Comparison of ENCODE assay signal across 8 cellular contexts in genomic region chr1:214551052-214551435, GRCh38. TPM values are rescaled to one million over a fixed set of nuclear protein-coding genes. Genes with fewer than 3 reads are reported as not detected.
DNase-seq lines count a peak whose midpoint lies in the region; ATAC-seq, FAIRE-seq and TF ChIP-seq lines count a peak whose summit lies in the region.

No MANE protein-coding gene starts in this region.

- H3K27ac Mint-ChIP-seq in activated naive CD4-positive, alpha-beta T cell treated with anti-CD3 and anti-CD28 coated beads, Interleukin-2, amount 10 ng/mL, durations not matched to agents 7 days and 5 days: no peak overlapping the region

- H3K4me3 ChIP-seq in fibroblast of the aortic adventitia (ENCODE audit: low read depth, low read length) (peak overlapping the region; percentile 83), pancreas (peak overlapping the region; percentile 53 to 90 (median 71))

- peaks cover 71% of the 10 kb centered on the region for H3K27me3 Mint-ChIP-seq in activated naive CD4-positive, alpha-beta T cell treated with anti-CD3 and anti-CD28 coated beads, Interleukin-2, amount 10 ng/mL, durations not matched to agents 7 days and 5 days

- no peak for TF ChIP-seq CTCF in fibroblast of the aortic adventitia (IDR thresholded peaks at IDR 0.05; ENCODE audit: insufficient read depth, low read length)
- no peak for TF ChIP-seq CTCF in pancreas (IDR thresholded peaks at IDR 0.05)

- WGBS in pancreas, 2 donors: 0 to 1% methylated on average over 41 to 42 of the region's 42 CpGs

- no peaks in the 10 kb centered on the region for H3K36me3 ChIP-seq in pancreas

- CTCF ChIA-PET in activated naive CD4-positive, alpha-beta T cell treated with anti-CD3 and anti-CD28 coated beads, Interleukin-2, amount 10 ng/mL, durations not matched to agents 7 days and 5 days (lab: Charles Lee): no interaction called here

- H3K4me3 Mint-ChIP-seq in activated naive CD4-positive, alpha-beta T cell treated with anti-CD3 and anti-CD28 coated beads, Interleukin-2, amount 10 ng/mL, durations not matched to agents 7 days and 5 days: peak overlapping the region; percentile 71

- peaks cover 13% of the 10 kb centered on the region for H3K4me1 Mint-ChIP-seq in activated naive CD4-positive, alpha-beta T cell treated with anti-CD3 and anti-CD28 coated beads, Interleukin-2, amount 10 ng/mL, durations not matched to agents 7 days and 5 days

- peak; percentile 24 for DNase-seq in activated naive CD4-positive, alpha-beta T cell treated with anti-CD3 and anti-CD28 coated beads, Interleukin-2, amount 10 ng/mL, durations not matched to agents 7 days and 5 days
- DNase-seq in activated naive CD4-positive, alpha-beta T cell (lab: John Stamatoyannopoulos, UW): no peak
- DNase-seq in T1000 (lab: John Stamatoyannopoulos, UW) (peak; percentile 70), fibroblast of the aortic adventitia (ENCODE audit: low read depth) (no peak), pancreas (peak; percentile 47 to 87 (median 66)), NCI-H774 (lab: John Stamatoyannopoulos, UW) (no peak), GM19239 (ENCODE audit: insufficient read length, low spot score) (no peak)
- no peak for DNase-seq in stimulated activated CD4-positive, alpha-beta T cell treated with anti-CD3 and anti-CD28 coated beads, Interleukin-1b, Interleukin-23, amount 100 ng/mL, for 48 hours

- H3K27me3 ChIP-seq in pancreas: no peaks in the 10 kb centered on the region

- peaks cover 15 to 28% (median 15%) of the 10 kb centered on the region in 3 donors for H3K4me1 ChIP-seq in pancreas

- H3K36me3 Mint-ChIP-seq in activated naive CD4-positive, alpha-beta T cell treated with anti-CD3 and anti-CD28 coated beads, Interleukin-2, amount 10 ng/mL, durations not matched to agents 7 days and 5 days: no peaks in the 10 kb centered on the region

- no peaks in the 10 kb centered on the region for H3K9me3 ChIP-seq in pancreas

- ATAC-seq in pancreas: peak; percentile 38 to 56 (median 49)

- intact Hi-C loops in pancreas (cut with DNase I): no loop called here

- H3K9me3 Mint-ChIP-seq in activated naive CD4-positive, alpha-beta T cell treated with anti-CD3 and anti-CD28 coated beads, Interleukin-2, amount 10 ng/mL, durations not matched to agents 7 days and 5 days: no peaks in the 10 kb centered on the region

- FAIRE-seq in pancreas (lab: Jason Lieb, UNC) (no peak), GM19239 (lab: Jason Lieb, UNC) (no peak)

- peak overlapping the region; percentile 90 to 97 (median 96) for H3K27ac ChIP-seq in pancreas

RNA-seq across cellular contexts. Expression of gene PTPN14, which starts 0.4 kb away (rescaled TPM):
- total RNA-seq in fibroblast of the aortic adventitia (ENCODE audit: low replicate concordance): 21.9 and 46.6 TPM in 2 replicates
- 10 to 100 TPM in 4 of 6 donors, 1 to 10 TPM in 2; 7.1 to 17.5 (median 14.9) TPM for total RNA-seq in pancreas
- 1 to 10 TPM; 1.9 to 3.7 TPM for polyA plus RNA-seq in pancreas

RNA-seq across cellular contexts. Expression of gene CENPF, which starts 52.0 kb away (rescaled TPM):
- total RNA-seq in fibroblast of the aortic adventitia (ENCODE audit: low replicate concordance) (7.5 and 42.1 TPM in 2 replicates), pancreas (1 to 10 TPM in 2 of 6 donors, under 1 TPM in 4; 0.09 to 2.0 (median 0.65) TPM)
- polyA plus RNA-seq in pancreas: under 1 TPM; 0.05 to 0.15 TPM

Comparison
In these comparisons a context has a peak if more than half of its experiments do, and no peak if none do; other contexts are left out.
1. DNase-seq: peak in activated naive CD4-positive, alpha-beta T cell treated with anti-CD3 and anti-CD28 coated beads, Interleukin-2, amount 10 ng/mL, durations not matched to agents 7 days and 5 days (single experiment), T1000 (single experiment) and pancreas (6 of 6); none in activated naive CD4-positive, alpha-beta T cell (0 of 4), fibroblast of the aortic adventitia (single experiment), NCI-H774 (single experiment), GM19239 (single experiment) and stimulated activated CD4-positive, alpha-beta T cell treated with anti-CD3 and anti-CD28 coated beads, Interleukin-1b, Interleukin-23, amount 100 ng/mL, for 48 hours (single experiment).